Comparison of ENCODE assay signal across 17 cellular contexts in the genomic region with DNA sequence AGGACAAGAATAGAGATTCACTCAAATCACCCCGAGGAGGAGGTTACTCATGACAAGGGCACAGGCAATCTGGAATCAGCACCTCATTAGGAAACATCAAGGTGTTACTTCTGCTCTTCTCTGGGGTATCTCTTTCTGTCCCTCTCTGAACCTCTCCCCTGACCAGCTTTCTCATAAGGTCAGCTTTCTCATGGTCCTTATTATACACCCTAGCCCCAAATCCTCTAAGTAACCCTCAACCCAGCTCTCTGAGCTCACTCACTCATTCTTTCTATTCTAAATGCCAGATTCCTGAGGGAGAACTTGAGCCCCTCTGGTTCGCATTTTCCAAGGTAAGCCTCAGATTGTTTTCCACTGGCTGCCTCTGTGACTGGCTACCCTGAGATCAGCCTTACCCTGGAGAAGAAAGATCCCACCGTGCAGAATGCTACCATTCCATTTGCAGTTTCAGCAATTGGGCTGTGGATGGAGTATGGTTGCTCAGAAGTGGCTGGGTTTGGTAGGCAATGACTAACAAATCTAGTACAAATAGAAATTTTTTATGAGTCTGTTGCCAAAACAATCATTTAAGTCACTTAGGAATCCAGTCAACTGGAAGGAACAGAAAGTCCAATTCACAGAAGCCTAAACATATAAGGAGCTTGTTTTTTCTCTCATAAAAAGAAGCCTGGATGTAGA. TPM values are rescaled to one million over a fixed set of nuclear protein-coding genes. Genes with fewer than 3 reads are reported as not detected.
"Had no signal": no experiment of that assay in that cellular context is flagged by ENCODE, and none has a peak within 500 bp of the region (broad histone marks: within the 10 kb centered on the region; RNA-seq: fewer than 3 reads in every experiment).

No MANE protein-coding gene starts in this region.

- H3K27ac Mint-ChIP-seq: activated CD4-positive, alpha-beta memory T cell treated with anti-CD3 and anti-CD28 coated beads for 36 hours; activated T-helper 2 cell treated with anti-CD3 and anti-CD28 coated beads, Interferon-gamma antibody, Interleukin-2, Interleukin-4, amounts not matched to agents 10 μg/mL and 5 μg/mL and 100 μg/mL, durations not matched to agents 14 hours and 24 hours and 36 hours; nephron had no signal

- H3K27ac ChIP-seq: esophagus squamous epithelium, psoas muscle, spleen, uterus had no signal

- H3K36me3 Mint-ChIP-seq: activated CD4-positive, alpha-beta memory T cell treated with anti-CD3 and anti-CD28 coated beads for 36 hours had no signal

- H3K4me1 ChIP-seq: esophagus squamous epithelium, psoas muscle, spleen, uterus had no signal

- H3K9me3 Mint-ChIP-seq: activated CD4-positive, alpha-beta memory T cell treated with anti-CD3 and anti-CD28 coated beads for 36 hours; activated T-helper 2 cell treated with anti-CD3 and anti-CD28 coated beads, Interferon-gamma antibody, Interleukin-2, Interleukin-4, amounts not matched to agents 10 μg/mL and 5 μg/mL and 100 μg/mL, durations not matched to agents 14 hours and 24 hours and 36 hours; nephron had no signal

- H3K27me3 ChIP-seq: esophagus squamous epithelium, spleen, uterus had no signal

- H3K36me3 ChIP-seq: esophagus squamous epithelium, spleen, uterus had no signal

- H3K4me3 Mint-ChIP-seq: activated CD4-positive, alpha-beta memory T cell treated with anti-CD3 and anti-CD28 coated beads for 36 hours; immature natural killer cell; nephron had no signal

- ATAC-seq: psoas muscle, sciatic nerve had no signal

- H3K4me1 Mint-ChIP-seq: nephron had no signal

- DNase-seq: activated CD4-positive, alpha-beta memory T cell treated with anti-CD3 and anti-CD28 coated beads for 36 hours; activated CD8-positive, alpha-beta memory T cell treated with anti-CD3 and anti-CD28 coated beads, Interleukin-2, amount 50 U/mL, for 48 hours; esophagus squamous epithelium; foreskin fibroblast; immature natural killer cell; mammary epithelial cell; occipital lobe; psoas muscle; spleen; stimulated activated CD4-positive, alpha-beta T cell treated with anti-CD3 and anti-CD28 coated beads, Interleukin-2, amount 100 ng/mL, for 24 hours; stimulated activated naive CD4-positive, alpha-beta T cell; uterus had no signal

- H3K4me3 ChIP-seq: esophagus squamous epithelium, psoas muscle, spleen, uterus had no signal

- H3K9me3 ChIP-seq: esophagus squamous epithelium, psoas muscle, spleen, uterus had no signal

RNA-seq across cellular contexts. Expression of gene TIMD4, which starts 9.0 kb away (rescaled TPM):
- total RNA-seq: astrocyte, esophagus squamous epithelium, mammary epithelial cell, occipital lobe, sciatic nerve, temporal lobe had no signal
